In genomic region chr7:134046594-134047128, GRCh38 we compare ENCODE assay signal across 30 cellular contexts.
"Had no signal": no experiment of that assay in that cellular context is flagged by ENCODE, and none has a peak within 500 bp of the region (broad histone marks: within the 10 kb centered on the region; RNA-seq: fewer than 3 reads in every experiment).

No MANE protein-coding gene starts in this region.

- H3K4me1 ChIP-seq: esophagus squamous epithelium, heart right ventricle, lower lobe of right lung, psoas muscle, sigmoid colon, testis, tibial artery, upper lobe of left lung had no signal

- H3K36me3 Mint-ChIP-seq: natural killer cell had no signal

- DNase-seq: dermis blood vessel endothelial cell; effector memory CD4-positive, alpha-beta T cell; erythroblast; esophagus squamous epithelium; foreskin melanocyte; glutamatergic neuron; heart right ventricle; hippocampal formation; left ventricle myocardium superior; lower lobe of right lung; natural killer cell; occipital lobe; ovary; posterior cingulate gyrus; psoas muscle; right cardiac atrium; sigmoid colon; stimulated activated CD4-positive, alpha-beta T cell treated with anti-CD3 and anti-CD28 coated beads, Interleukin-2, amount 100 ng/mL, for 24 hours; stimulated activated CD4-positive, alpha-beta T cell treated with anti-CD3 and anti-CD28 coated beads, Interleukin-4, amount 100 ng/mL, for 4 hours; stimulated activated naive CD8-positive, alpha-beta T cell treated with anti-CD3 and anti-CD28 coated beads, Interleukin-15, Interleukin-2, amounts not matched to agents 100 U/mL and 50 U/mL, for 24 hours; substantia nigra; testis; tibial artery; upper lobe of left lung had no signal

- H3K27me3 Mint-ChIP-seq: memory B cell; stimulated activated memory B cell treated with anti-CD40 and anti-IgM and Interleukin-4, amounts not matched to agents 10 μg/mL and 1 μg/mL and 100 μg/mL, for 72 hours had no signal

- H3K4me3 ChIP-seq: coronary artery, esophagus squamous epithelium, heart right ventricle, lower lobe of right lung, ovary, psoas muscle, sigmoid colon, testis, tibial artery, upper lobe of left lung had no signal

- H3K27me3 ChIP-seq: esophagus squamous epithelium, heart right ventricle, ovary, sigmoid colon, testis, tibial artery, upper lobe of left lung had no signal

- H3K9me3 ChIP-seq: esophagus squamous epithelium, lower lobe of right lung, ovary, psoas muscle, sigmoid colon, testis, tibial artery had no signal

- H3K27ac ChIP-seq: coronary artery, esophagus squamous epithelium, heart right ventricle, lower lobe of right lung, ovary, psoas muscle, sigmoid colon, testis, tibial artery, upper lobe of left lung had no signal

- ATAC-seq: heart right ventricle; left ventricle myocardium superior; lower lobe of right lung; natural killer cell; psoas muscle; right cardiac atrium; stimulated activated memory B cell treated with anti-CD40 and anti-IgM and Interleukin-4, amounts not matched to agents 10 μg/mL and 1 μg/mL and 100 μg/mL, for 72 hours; stimulated activated naive CD8-positive, alpha-beta T cell treated with anti-CD3 and anti-CD28 coated beads, Interleukin-15, Interleukin-2, amounts not matched to agents 100 U/mL and 50 U/mL, for 24 hours had no signal

- H3K27ac Mint-ChIP-seq: memory B cell; natural killer cell; stimulated activated memory B cell treated with anti-CD40 and anti-IgM and Interleukin-4, amounts not matched to agents 10 μg/mL and 1 μg/mL and 100 μg/mL, for 72 hours had no signal

- H3K4me1 Mint-ChIP-seq: natural killer cell had no signal

- FAIRE-seq: endometrium, keratinocyte, urothelium cell line had no signal

- H3K4me3 Mint-ChIP-seq: memory B cell; natural killer cell; stimulated activated memory B cell treated with anti-CD40 and anti-IgM and Interleukin-4, amounts not matched to agents 10 μg/mL and 1 μg/mL and 100 μg/mL, for 72 hours had no signal

- H3K36me3 ChIP-seq: esophagus squamous epithelium, lower lobe of right lung, ovary, sigmoid colon, tibial artery, upper lobe of left lung had no signal

- H3K9me3 Mint-ChIP-seq: memory B cell; natural killer cell; stimulated activated memory B cell treated with anti-CD40 and anti-IgM and Interleukin-4, amounts not matched to agents 10 μg/mL and 1 μg/mL and 100 μg/mL, for 72 hours had no signal
